Comparison of ENCODE assay signal across 18 cellular contexts in the genomic region with DNA sequence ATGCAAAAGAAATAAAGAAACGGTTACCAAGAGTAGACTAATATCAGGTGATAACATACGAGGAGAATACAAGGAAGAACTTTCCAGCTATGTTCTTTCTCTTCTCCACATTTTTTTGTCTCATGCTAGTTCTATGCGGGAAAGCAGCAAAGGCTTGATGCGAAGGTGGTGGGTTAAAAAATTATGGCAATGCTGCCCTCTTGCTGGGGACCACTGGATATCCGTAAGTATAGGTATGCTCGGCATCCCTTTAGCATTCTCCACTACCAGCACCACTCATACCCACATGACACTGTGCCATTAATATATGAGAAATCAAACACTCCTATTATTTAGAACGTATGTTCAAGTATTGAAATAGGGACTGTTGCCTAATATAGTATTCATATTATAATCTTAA.
"Had no signal": no experiment of that assay in that cellular context is flagged by ENCODE, and none has a peak within 500 bp of the region (broad histone marks: within the 10 kb centered on the region; RNA-seq: fewer than 3 reads in every experiment).

No MANE protein-coding gene starts in this region.

- H3K4me3 Mint-ChIP-seq: naive thymus-derived CD8-positive, alpha-beta T cell; stimulated activated naive B cell treated with anti-CD40 and anti-IgM and Interleukin-4, amounts not matched to agents 10 μg/mL and 1 μg/mL and 100 μg/mL, for 72 hours; stimulated activated naive CD8-positive, alpha-beta T cell treated with anti-CD3 and anti-CD28 coated beads, Interleukin-15, amount 100 ng/mL, for 72 hours had no signal

- H3K27me3 Mint-ChIP-seq: naive thymus-derived CD8-positive, alpha-beta T cell; stimulated activated naive B cell treated with anti-CD40 and anti-IgM and Interleukin-4, amounts not matched to agents 10 μg/mL and 1 μg/mL and 100 μg/mL, for 72 hours; stimulated activated naive CD8-positive, alpha-beta T cell treated with anti-CD3 and anti-CD28 coated beads, Interleukin-15, amount 100 ng/mL, for 72 hours had no signal

- H3K4me1 ChIP-seq: foreskin keratinocyte, right atrium auricular region, sigmoid colon, testis, tibial nerve, upper lobe of right lung, vagina had no signal

- H3K4me1 Mint-ChIP-seq: naive thymus-derived CD8-positive, alpha-beta T cell; stimulated activated naive B cell treated with anti-CD40 and anti-IgM and Interleukin-4, amounts not matched to agents 10 μg/mL and 1 μg/mL and 100 μg/mL, for 72 hours; stimulated activated naive CD8-positive, alpha-beta T cell treated with anti-CD3 and anti-CD28 coated beads, Interleukin-15, amount 100 ng/mL, for 72 hours had no signal

- FAIRE-seq: endothelial cell of umbilical vein had no signal

- H3K36me3 Mint-ChIP-seq: naive thymus-derived CD8-positive, alpha-beta T cell; stimulated activated naive B cell treated with anti-CD40 and anti-IgM and Interleukin-4, amounts not matched to agents 10 μg/mL and 1 μg/mL and 100 μg/mL, for 72 hours had no signal

- H3K4me3 ChIP-seq: mucosa of descending colon, right atrium auricular region, sigmoid colon, skin epidermis, testis, tibial nerve, upper lobe of right lung, vagina had no signal

- DNase-seq: dermis blood vessel endothelial cell; erythroblast; foreskin keratinocyte; mucosa of descending colon; naive thymus-derived CD8-positive, alpha-beta T cell; sigmoid colon; stimulated activated CD4-positive, alpha-beta T cell treated with anti-CD3 and anti-CD28 coated beads, Interleukin-2, amount 100 ng/mL, for 24 hours; stimulated activated CD4-positive, alpha-beta T cell treated with anti-CD3 and anti-CD28 coated beads, Interleukin-4, amount 100 ng/mL, for 4 hours; stimulated activated naive B cell treated with anti-CD40 and anti-IgM and Interleukin-4, amounts not matched to agents 10 μg/mL and 1 μg/mL and 100 μg/mL, for 72 hours; stimulated activated naive CD8-positive, alpha-beta T cell treated with anti-CD3 and anti-CD28 coated beads, Interleukin-15, amount 100 ng/mL, for 72 hours; testis; upper lobe of right lung had no signal

- H3K27ac ChIP-seq: foreskin keratinocyte, neutrophil, right atrium auricular region, sigmoid colon, skin epidermis, testis, tibial nerve, upper lobe of right lung, vagina had no signal

- H3K36me3 ChIP-seq: neutrophil, right atrium auricular region, sigmoid colon, tibial nerve, upper lobe of right lung, vagina had no signal

- ATAC-seq: foreskin keratinocyte; mucosa of descending colon; naive thymus-derived CD8-positive, alpha-beta T cell; stimulated activated naive B cell treated with anti-CD40 and anti-IgM and Interleukin-4, amounts not matched to agents 10 μg/mL and 1 μg/mL and 100 μg/mL, for 72 hours; stimulated activated naive CD8-positive, alpha-beta T cell treated with anti-CD3 and anti-CD28 coated beads, Interleukin-15, amount 100 ng/mL, for 72 hours; upper lobe of right lung had no signal

- H3K27me3 ChIP-seq: foreskin keratinocyte, neutrophil, right atrium auricular region, sigmoid colon, testis, tibial nerve, upper lobe of right lung, vagina had no signal

- H3K27ac Mint-ChIP-seq: naive thymus-derived CD8-positive, alpha-beta T cell; stimulated activated naive B cell treated with anti-CD40 and anti-IgM and Interleukin-4, amounts not matched to agents 10 μg/mL and 1 μg/mL and 100 μg/mL, for 72 hours; stimulated activated naive CD8-positive, alpha-beta T cell treated with anti-CD3 and anti-CD28 coated beads, Interleukin-15, amount 100 ng/mL, for 72 hours had no signal
